In the genomic region with DNA sequence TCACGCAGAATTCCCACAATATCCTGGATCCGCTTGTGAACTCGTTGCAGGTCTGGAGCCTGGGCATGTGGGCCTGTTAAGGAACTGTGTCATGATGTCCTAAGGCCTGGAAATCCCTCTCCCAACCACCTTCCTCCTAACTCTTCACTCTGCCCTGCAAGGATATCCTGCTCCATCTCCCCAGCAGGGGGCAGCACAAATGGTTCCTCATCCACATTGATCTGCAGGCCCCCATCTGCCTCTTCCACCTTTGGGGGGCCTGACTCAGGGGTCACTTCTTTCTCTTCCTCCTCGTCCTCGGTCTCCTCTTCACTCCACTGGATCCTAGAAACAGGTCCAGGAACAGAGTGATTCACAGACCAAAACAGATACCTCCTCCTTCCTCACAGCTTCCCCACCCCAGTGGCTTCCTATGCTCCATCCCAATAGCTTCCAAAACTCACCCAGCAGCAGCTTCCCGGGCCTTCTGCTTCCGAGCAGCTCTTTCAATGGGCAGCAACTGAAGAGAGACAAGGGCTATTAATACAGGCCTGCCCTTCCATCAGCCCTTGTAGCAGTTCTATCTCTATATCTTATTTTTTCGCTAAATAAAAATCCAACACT, we compare ENCODE assay signal across 8 cellular contexts. TPM values are rescaled to one million over a fixed set of nuclear protein-coding genes. Genes with fewer than 3 reads are reported as not detected.
DNase-seq lines count a peak whose midpoint lies in the region; ATAC-seq and TF ChIP-seq lines count a peak whose summit lies in the region.

No MANE protein-coding gene starts in this region.

- H3F3A ChIP-seq in GM23248 (ENCODE audit: insufficient read depth) = peaks cover 21% of the 10 kb centered on the region

- TF ChIP-seq CTCF in AG09309 (IDR thresholded peaks at IDR 0.05; ENCODE audit: control insufficient read depth, insufficient read depth, low read depth, low read length, missing control alignments) (peak; percentile 82), RWPE2 (IDR thresholded peaks at IDR 0.05; ENCODE audit: poor library complexity, severe bottlenecking) (peak; percentile 79), heart left ventricle (IDR thresholded peaks at IDR 0.05) (peak; percentile 51 to 83 (median 74))

- H3K4me1 ChIP-seq in GM23248 (ENCODE audit: insufficient read depth) (peaks cover 8% of the 10 kb centered on the region), RWPE2 (ENCODE audit: insufficient read depth, poor library complexity, severe bottlenecking) (peaks cover 3% of the 10 kb centered on the region), heart left ventricle (peaks cover 0 to 16% (median 11%) of the 10 kb centered on the region in 12 donors)

- in situ Hi-C loops in GM23248 (cut with MboI) = no loop called here

- DNase-seq in AG09309 (ENCODE audit: low read depth) (no peak), GM23248 (peak; percentile 65), RWPE2 (ENCODE audit: low spot score) (no peak), heart left ventricle (peak in 4 of 5 donors; percentile 47 to 54 (median 48))
- DNase-seq in activated effector memory CD4-positive, alpha-beta T cell treated with Interleukin-2 at 50 U/mL for 16 hours = peak; percentile 45
- peak; percentile 63 for DNase-seq in stimulated activated CD4-positive, alpha-beta T cell treated with anti-CD3 and anti-CD28 coated beads, Interleukin-12 subunit alpha, Interleukin-12 subunit beta, amount 100 ng/mL, for 4 hours

- WGBS in GM23248 (ENCODE audit: low coverage in 1 of 2, low lambda C conversion rate in 2 of 2, missing lambda C conversion rate in 2 of 2), 2 experiments = 79 to 81% methylated on average over 8 of the region's 8 CpGs
- WGBS in heart left ventricle, 4 donors = 77 to 82% (median 78%) methylated on average over 8 of the region's 8 CpGs

- 0 out of 3 replicates have a peak, but pooled peaks have one; percentile 21 for ATAC-seq in RWPE2 (ENCODE audit: low read depth)
- no peak for ATAC-seq in heart left ventricle
- no peak for ATAC-seq in GM21576 (IDR thresholded peaks at IDR 0.05; ENCODE audit: unreplicated experiment)
- ATAC-seq in GM19023 (IDR thresholded peaks at IDR 0.05; ENCODE audit: unreplicated experiment) = no peak

- H3K27ac ChIP-seq in GM23248 (no peak overlapping the region), RWPE2 (ENCODE audit: poor library complexity, severe bottlenecking) (no peak overlapping the region), heart left ventricle (no peak overlapping the region)

- H3K9ac ChIP-seq in GM23248 = no peak overlapping the region

- H2AFZ ChIP-seq in GM23248 = no peak overlapping the region

- H3K36me3 ChIP-seq in GM23248 (ENCODE audit: low read depth) (peaks cover 56% of the 10 kb centered on the region), RWPE2 (ENCODE audit: low read depth) (peaks cover 88% of the 10 kb centered on the region), heart left ventricle (peaks cover 3 to 81% (median 77%) of the 10 kb centered on the region in 9 donors)

- intact Hi-C loops in heart left ventricle (cut with DNase I) = loop anchor here in 1 of 10 donors (5.0 to 10.0 kb wide), 2 partner anchors 39 to 81 kb away; a partner anchor contains a TSS

- H3K79me2 ChIP-seq in GM23248 (ENCODE audit: insufficient read depth) = peaks cover 66% of the 10 kb centered on the region

- H4K20me1 ChIP-seq in GM23248 (ENCODE audit: insufficient read depth) = no peaks in the 10 kb centered on the region

- TF ChIP-seq POLR2A in heart left ventricle (IDR thresholded peaks at IDR 0.05) = no peak

- H3K9me3 ChIP-seq in GM23248 (ENCODE audit: low read depth) (no peaks in the 10 kb centered on the region), RWPE2 (ENCODE audit: severe bottlenecking) (no peaks in the 10 kb centered on the region), heart left ventricle (no peaks in the 10 kb centered on the region)

- H3K27me3 ChIP-seq in GM23248 (replicated peaks; ENCODE audit: insufficient read depth) (no peaks in the 10 kb centered on the region), RWPE2 (ENCODE audit: insufficient read depth, poor library complexity, severe bottlenecking) (no peaks in the 10 kb centered on the region), heart left ventricle (no peaks in the 10 kb centered on the region)

- no peaks in the 10 kb centered on the region for H3K9me2 ChIP-seq in GM23248 (ENCODE audit: insufficient read depth)

- H3K4me3 ChIP-seq in AG09309 (ENCODE audit: control insufficient read depth, low read depth, low read length) (no peak overlapping the region), GM23248 (no peak overlapping the region), RWPE2 (ENCODE audit: severe bottlenecking) (no peak overlapping the region), heart left ventricle (no peak overlapping the region)

- H3K4me2 ChIP-seq in GM23248 (ENCODE audit: unreplicated experiment) = no peak overlapping the region

RNA-seq across cellular contexts. Expression of a gene that starts 4.5 kb away (rescaled TPM):
- total RNA-seq in GM23248 (2014; rRNA removed; shearing (Covaris generic)) = 44.3 TPM in 2 replicates
- polyA plus RNA-seq in GM23248 (2016; fragmentation: Nextera tagmentation; extraction: Ambion mirVana) = 27.0 and 31.8 TPM in 2 replicates
- 10 to 100 TPM; 12.9 to 23.8 (median 16.5) TPM for total RNA-seq in heart left ventricle
- 10 to 100 TPM; 15.4 to 30.1 TPM for polyA plus RNA-seq in heart left ventricle

RNA-seq across cellular contexts. Expression of a gene that starts 7.7 kb away (rescaled TPM):
- total RNA-seq in GM23248 (2014; rRNA removed; shearing (Covaris generic)) = 18.0 and 19.7 TPM in 2 replicates
- polyA plus RNA-seq in GM23248 (2016; fragmentation: Nextera tagmentation; extraction: Ambion mirVana) (14.5 and 19.2 TPM in 2 replicates), heart left ventricle (10 to 100 TPM; 10.3 to 15.4 TPM)
- 10 to 100 TPM; 13.2 to 27.5 (median 15.0) TPM for total RNA-seq in heart left ventricle

RNA-seq across cellular contexts. Expression of a gene that starts 29.2 kb away (rescaled TPM):
- 6,196 and 7,726 TPM in 2 replicates for total RNA-seq in GM23248 (2014; rRNA removed; shearing (Covaris generic))
- polyA plus RNA-seq in GM23248 (2016; fragmentation: Nextera tagmentation; extraction: Ambion mirVana) (7,868 and 8,138 TPM in 2 replicates), heart left ventricle (1,000 to 10,000 TPM; 4,589 to 6,374 TPM)
- 1,000 to 10,000 TPM; 3,379 to 7,430 (median 4,887) TPM for total RNA-seq in heart left ventricle

RNA-seq across cellular contexts. Expression of a gene that starts 43.6 kb away (rescaled TPM):
- 148 and 171 TPM in 2 replicates for total RNA-seq in GM23248 (2014; rRNA removed; shearing (Covaris generic))
- polyA plus RNA-seq in GM23248 (2016; fragmentation: Nextera tagmentation; extraction: Ambion mirVana) (61.5 and 72.1 TPM in 2 replicates), heart left ventricle (100 to 1,000 TPM; 144 to 189 TPM)
- total RNA-seq in heart left ventricle = 100 to 1,000 TPM; 131 to 237 (median 160) TPM

Comparison
In these comparisons a context has a peak if more than half of its experiments do, and no peak if none do; other contexts are left out.
1. DNase-seq: peak in GM23248 (single experiment), activated effector memory CD4-positive, alpha-beta T cell treated with Interleukin-2 at 50 U/mL for 16 hours (single experiment), heart left ventricle (4 of 5) and stimulated activated CD4-positive, alpha-beta T cell treated with anti-CD3 and anti-CD28 coated beads, Interleukin-12 subunit alpha, Interleukin-12 subunit beta, amount 100 ng/mL, for 4 hours (single experiment); none in AG09309 (single experiment) and RWPE2 (single experiment).
2. Peak in every context shown above with its lines, with median percentiles within 50 percentile points of each other: CTCF ChIP-seq.